Comparison of ENCODE assay signal across 8 cellular contexts in the genomic region with DNA sequence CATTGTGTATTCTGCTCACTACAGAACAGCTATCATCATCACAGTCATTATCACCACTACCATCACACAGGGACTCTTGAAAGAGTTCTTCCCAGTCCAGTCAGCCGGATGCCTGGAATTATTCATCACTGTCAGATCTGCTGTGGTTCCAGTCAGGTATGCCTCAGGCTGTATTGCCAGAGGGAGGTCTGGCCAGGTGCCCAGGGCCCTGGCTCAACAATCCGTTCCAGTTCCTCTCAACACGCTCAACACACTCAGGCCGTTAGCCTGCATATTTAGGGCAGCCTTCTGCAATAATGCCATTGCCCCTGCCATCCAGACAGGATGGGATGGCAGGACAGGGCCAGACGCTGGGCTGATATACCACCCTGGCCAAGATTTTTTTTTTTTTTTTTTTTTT. TPM values are rescaled to one million over a fixed set of nuclear protein-coding genes. Genes with fewer than 3 reads are reported as not detected.
A peak's percentile ranks its signal among the peaks of the same experiment; 100 is the strongest.
DNase-seq lines count a peak whose midpoint lies in the region; ATAC-seq and TF ChIP-seq lines count a peak whose summit lies in the region.
"Had no signal": no experiment of that assay in that cellular context is flagged by ENCODE, and none has a peak within 500 bp of the region (broad histone marks: within the 10 kb centered on the region; RNA-seq: fewer than 3 reads in every experiment).

No MANE protein-coding gene starts in this region.

- H3K27me3 ChIP-seq in SK-N-SH (ENCODE audit: insufficient read depth) (no peaks in the 10 kb centered on the region), heart left ventricle (no peaks in the 10 kb centered on the region), thoracic aorta (replicated peaks; ENCODE audit: insufficient read depth) (no peaks in the 10 kb centered on the region)

- H3K79me2 ChIP-seq in SK-N-SH (ENCODE audit: insufficient read depth): no peaks in the 10 kb centered on the region

- intact Hi-C loops in heart left ventricle (cut with DNase I): loop anchor here in 2 of 10 donors (5.0 kb wide), 1 partner anchor 37 kb away; the partner anchor contains the start of gene GAS2L1 (in 2 of the 2)

- 1% methylated on average over 5 of the region's 5 CpGs for WGBS in SK-N-SH (ENCODE audit: low lambda C conversion rate)
- 38 to 46% (median 39%) methylated on average over 5 of the region's 5 CpGs for WGBS in heart left ventricle, 4 donors

- H3K27ac ChIP-seq in SK-N-SH (ENCODE audit: low read depth in 2 of 2, low read length in 1 of 2) (peak overlapping the region; percentile 89 to 95), heart left ventricle (peak overlapping the region in 9 of 12 donors; percentile 6 to 63 (median 43)), thoracic aorta (no peak overlapping the region)

- ATAC-seq in heart left ventricle (peak; percentile 77 to 90 (median 84)), thoracic aorta (ENCODE audit: insufficient number of reproducible peaks, low FRiP score, low read depth) (no peak), GM21515 (IDR thresholded peaks at IDR 0.05; ENCODE audit: unreplicated experiment) (no peak), HG03520 (IDR thresholded peaks at IDR 0.05; ENCODE audit: unreplicated experiment) (no peak)
- ATAC-seq: K562 had no signal

- H3K9ac ChIP-seq in SK-N-SH: peak overlapping the region; percentile 35; the same call in 1 of the 2 replicates

- no peaks in the 10 kb centered on the region for H3K9me2 ChIP-seq in SK-N-SH

- TF ChIP-seq CTCF in SK-N-SH (IDR thresholded peaks at IDR 0.05) (no peak), heart left ventricle (IDR thresholded peaks at IDR 0.05) (no peak), thoracic aorta (IDR thresholded peaks at IDR 0.05) (no peak)

- H3K4me2 ChIP-seq in SK-N-SH: peak overlapping the region; percentile 56

- CTCF ChIA-PET in SK-N-SH (lab: Yijun Ruan, JAX): interaction anchor here (1.0 to 1.5 kb wide), 6 partner anchors 9 to 38 kb away, joined by 3 to 7 read pairs (median 4); partner anchors contain the start of gene GAS2L1

- peak; percentile 70 to 89; a peak in 3 of 4 replicates for TF ChIP-seq EP300 in SK-N-SH (IDR thresholded peaks at IDR 0.05; ENCODE audit: borderline replicate concordance in 1 of 2, low read depth in 1 of 2, low read length in 1 of 2)

- 0 out of 2 replicates have a peak, but pooled peaks have one; percentile 13 for TF ChIP-seq RAD21 in SK-N-SH (IDR thresholded peaks at IDR 0.05; ENCODE audit: low read length)

- H2AFZ ChIP-seq in SK-N-SH (ENCODE audit: low read depth): no peak overlapping the region

- H3K9me3 ChIP-seq in SK-N-SH: no peaks in the 10 kb centered on the region
- no peaks in the 10 kb centered on the region for H3K9me3 ChIP-seq in heart left ventricle
- no peaks in the 10 kb centered on the region for H3K9me3 ChIP-seq in thoracic aorta

- no peak for TF ChIP-seq POLR2A in heart left ventricle (IDR thresholded peaks at IDR 0.05)

- H3K4me1 ChIP-seq in SK-N-SH (ENCODE audit: control insufficient read depth in 1 of 2, insufficient read depth in 2 of 2, low read depth in 1 of 2, low read length in 1 of 2) (peaks cover 20 to 56% of the 10 kb centered on the region in 2 experiments), heart left ventricle (peaks cover 0 to 45% (median 19%) of the 10 kb centered on the region in 12 donors), thoracic aorta (ENCODE audit: control insufficient read depth in 1 of 2, low read depth in 2 of 2) (peaks cover 0 to 42% of the 10 kb centered on the region in 2 donors)

- H3F3A ChIP-seq in SK-N-SH (replicated peaks; ENCODE audit: insufficient read depth): peaks cover 26% of the 10 kb centered on the region

- H3K36me3 ChIP-seq in SK-N-SH (replicated peaks in 1 of 2; ENCODE audit: control insufficient read depth in 1 of 2, insufficient read depth in 2 of 2, low read length in 1 of 2): peaks cover 23 to 61% of the 10 kb centered on the region in 2 experiments
- H3K36me3 ChIP-seq in heart left ventricle: peaks cover 0 to 100% (median 77%) of the 10 kb centered on the region in 9 donors
- H3K36me3 ChIP-seq in thoracic aorta: peaks cover 43% of the 10 kb centered on the region

- H3K4me3 ChIP-seq in SK-N-SH (ENCODE audit: low read depth in 2 of 2, low read length in 1 of 2) (no peak overlapping the region), heart left ventricle (no peak overlapping the region), thoracic aorta (no peak overlapping the region)
- H3K4me3 ChIP-seq: K562 had no signal

- POLR2A ChIA-PET in SK-N-SH (lab: Yijun Ruan, JAX): interaction anchor here (0.7 to 1.1 kb wide), 2 partner anchors 137 to 209 kb away, joined by 3 to 4 read pairs; no protein-coding TSS in a partner anchor

- no peaks in the 10 kb centered on the region for H4K20me1 ChIP-seq in SK-N-SH (ENCODE audit: insufficient read depth)

- DNase-seq in HT1080 (ENCODE audit: low read depth) (peak; percentile 99), SK-N-SH (peak; percentile 76), heart left ventricle (peak; percentile 54 to 82 (median 77)), thoracic aorta (ENCODE audit: low spot score) (peak; percentile 59)
- DNase-seq in activated CD4-positive, alpha-beta T cell treated with anti-CD3 and anti-CD28 coated beads, Interleukin-2, amount 50 U/mL, for 4 hours: no peak

TF ChIP-seq in SK-N-SH, 30 proteins besides CTCF, POLR2A, EP300 and RAD21 (continues in another document):
- peak; percentile 98 for TF ChIP-seq PBX3 (IDR thresholded peaks at IDR 0.05)
- no peak for TF ChIP-seq FOXM1 (IDR thresholded peaks at IDR 0.05; ENCODE audit: low read depth)
- no peak for TF ChIP-seq ELF1 (IDR thresholded peaks at IDR 0.05)
- TF ChIP-seq, protein P1, sequence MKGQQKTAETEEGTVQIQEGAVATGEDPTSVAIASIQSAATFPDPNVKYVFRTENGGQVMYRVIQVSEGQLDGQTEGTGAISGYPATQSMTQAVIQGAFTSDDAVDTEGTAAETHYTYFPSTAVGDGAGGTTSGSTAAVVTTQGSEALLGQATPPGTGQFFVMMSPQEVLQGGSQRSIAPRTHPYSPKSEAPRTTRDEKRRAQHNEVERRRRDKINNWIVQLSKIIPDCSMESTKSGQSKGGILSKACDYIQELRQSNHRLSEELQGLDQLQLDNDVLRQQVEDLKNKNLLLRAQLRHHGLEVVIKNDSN (IDR thresholded peaks at IDR 0.05; ENCODE audit: borderline replicate concordance, low read depth): no peak
- TF ChIP-seq FOXJ3 (CRISPR knock-in tag; IDR thresholded peaks at IDR 0.05): peak; percentile 81
- TF ChIP-seq RCOR1 (IDR thresholded peaks at IDR 0.05; ENCODE audit: low read length): peak; percentile 84
- no peak; the same call in 1 of the 2 replicates for TF ChIP-seq RXRA (IDR thresholded peaks at IDR 0.05; ENCODE audit: borderline replicate concordance, low read depth)
- TF ChIP-seq EZH2phosphoT487 (IDR thresholded peaks at IDR 0.05; ENCODE audit: borderline replicate concordance, low read depth): no peak
- peak; percentile 82; the same call in 1 of the 2 replicates for TF ChIP-seq JUND (IDR thresholded peaks at IDR 0.05)
- no peak for TF ChIP-seq TAF1 (IDR thresholded peaks at IDR 0.05; ENCODE audit: borderline replicate concordance, low read depth, low read length)
- TF ChIP-seq, protein P2, sequence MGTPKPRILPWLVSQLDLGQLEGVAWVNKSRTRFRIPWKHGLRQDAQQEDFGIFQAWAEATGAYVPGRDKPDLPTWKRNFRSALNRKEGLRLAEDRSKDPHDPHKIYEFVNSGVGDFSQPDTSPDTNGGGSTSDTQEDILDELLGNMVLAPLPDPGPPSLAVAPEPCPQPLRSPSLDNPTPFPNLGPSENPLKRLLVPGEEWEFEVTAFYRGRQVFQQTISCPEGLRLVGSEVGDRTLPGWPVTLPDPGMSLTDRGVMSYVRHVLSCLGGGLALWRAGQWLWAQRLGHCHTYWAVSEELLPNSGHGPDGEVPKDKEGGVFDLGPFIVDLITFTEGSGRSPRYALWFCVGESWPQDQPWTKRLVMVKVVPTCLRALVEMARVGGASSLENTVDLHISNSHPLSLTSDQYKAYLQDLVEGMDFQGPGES (IDR thresholded peaks at IDR 0.05; ENCODE audit: low read depth, low read length): no peak

RNA-seq across cellular contexts. Expression of gene RASL10A, which starts 28.6 kb away (rescaled TPM):
- total RNA-seq in HT1080 (2014; rRNA removed; shearing (Covaris generic)): 1.5 and 3.6 TPM in 2 replicates
- polyA plus RNA-seq in HT1080 (2015; cell fraction: cytosol; rRNA removed): 0.34 TPM in 1 of 2 replicates, not detected in the other
- polyA plus RNA-seq in HT1080 (2015; cell fraction: nucleus; rRNA removed): 2.2 and 3.7 TPM in 2 replicates
- polyA plus RNA-seq in SK-N-SH (2012; rRNA removed) (0.18 and 0.36 TPM in 2 replicates), heart left ventricle (1 to 10 TPM in 1 of 2 donors, under 1 TPM in 1; 0.95 to 1.1 TPM)
- polyA plus RNA-seq in SK-N-SH (2012; cell fraction: cytosol; rRNA removed): 0.04 TPM in 1 of 2 replicates, not detected in the other
- 2.7 and 4.2 TPM in 2 replicates for polyA plus RNA-seq in SK-N-SH (2012; cell fraction: nucleus; rRNA removed)
- total RNA-seq in heart left ventricle (1 to 10 TPM in 5 of 9 donors, under 1 TPM in 4; 0.29 to 5.8 (median 1.3) TPM), thoracic aorta (1 to 10 TPM; 3.4 to 4.1 TPM)

RNA-seq across cellular contexts. Expression of gene GAS2L1, which starts 37.7 kb away (rescaled TPM):
- total RNA-seq in HT1080 (2014; rRNA removed; shearing (Covaris generic)): 52.7 and 57.5 TPM in 2 replicates
- polyA plus RNA-seq in HT1080 (2015; cell fraction: cytosol; rRNA removed): 63.9 and 80.1 TPM in 2 replicates
- 72.7 and 81.9 TPM in 2 replicates for polyA plus RNA-seq in HT1080 (2015; cell fraction: nucleus; rRNA removed)
- polyA plus RNA-seq in SK-N-SH (2012; rRNA removed): 16.8 and 21.8 TPM in 2 replicates
- polyA plus RNA-seq in SK-N-SH (2012; cell fraction: cytosol; rRNA removed): 9.2 and 14.9 TPM in 2 replicates
- 40.3 and 60.8 TPM in 2 replicates for polyA plus RNA-seq in SK-N-SH (2012; cell fraction: nucleus; rRNA removed)
- 10 to 100 TPM; 12.0 to 46.6 (median 16.8) TPM for total RNA-seq in heart left ventricle
- 10 to 100 TPM; 18.0 to 48.3 TPM for polyA plus RNA-seq in heart left ventricle
- 10 to 100 TPM; 32.5 to 52.9 TPM for total RNA-seq in thoracic aorta

RNA-seq across cellular contexts. Expression of gene AP1B1, which starts 44.2 kb away (rescaled TPM):
- 88.1 and 116 TPM in 2 replicates for total RNA-seq in HT1080 (2014; rRNA removed; shearing (Covaris generic))
- 55.8 and 58.0 TPM in 2 replicates for polyA plus RNA-seq in HT1080 (2015; cell fraction: cytosol; rRNA removed)
- 80.6 and 81.4 TPM in 2 replicates for polyA plus RNA-seq in HT1080 (2015; cell fraction: nucleus; rRNA removed)
- polyA plus RNA-seq in SK-N-SH (2012; rRNA removed) (40.4 and 51.9 TPM in 2 replicates), heart left ventricle (10 to 100 TPM; 18.1 to 43.4 TPM)
- 24.9 and 35.1 TPM in 2 replicates for polyA plus RNA-seq in SK-N-SH (2012; cell fraction: cytosol; rRNA removed)
- polyA plus RNA-seq in SK-N-SH (2012; cell fraction: nucleus; rRNA removed): 63.9 and 70.3 TPM in 2 replicates
- total RNA-seq in heart left ventricle (10 to 100 TPM; 30.3 to 74.8 (median 33.8) TPM), thoracic aorta (10 to 100 TPM; 59.5 to 73.1 TPM)

Comparison
In these comparisons a context has a peak if more than half of its experiments do, and no peak if none do; other contexts are left out.
1. DNase-seq: peak in HT1080 (single experiment), SK-N-SH (single experiment), heart left ventricle (5 of 5) and thoracic aorta (single experiment); none in activated CD4-positive, alpha-beta T cell treated with anti-CD3 and anti-CD28 coated beads, Interleukin-2, amount 50 U/mL, for 4 hours (0 of 2).
2. H3K27ac ChIP-seq: peak in SK-N-SH (2 of 2) and heart left ventricle (9 of 12); none in thoracic aorta (0 of 2).
3. ATAC-seq: peak in heart left ventricle (4 of 4); none in thoracic aorta (single experiment), GM21515 (single experiment) and HG03520 (single experiment).